Comparison of ENCODE assay signal across 22 cellular contexts in the genomic region with DNA sequence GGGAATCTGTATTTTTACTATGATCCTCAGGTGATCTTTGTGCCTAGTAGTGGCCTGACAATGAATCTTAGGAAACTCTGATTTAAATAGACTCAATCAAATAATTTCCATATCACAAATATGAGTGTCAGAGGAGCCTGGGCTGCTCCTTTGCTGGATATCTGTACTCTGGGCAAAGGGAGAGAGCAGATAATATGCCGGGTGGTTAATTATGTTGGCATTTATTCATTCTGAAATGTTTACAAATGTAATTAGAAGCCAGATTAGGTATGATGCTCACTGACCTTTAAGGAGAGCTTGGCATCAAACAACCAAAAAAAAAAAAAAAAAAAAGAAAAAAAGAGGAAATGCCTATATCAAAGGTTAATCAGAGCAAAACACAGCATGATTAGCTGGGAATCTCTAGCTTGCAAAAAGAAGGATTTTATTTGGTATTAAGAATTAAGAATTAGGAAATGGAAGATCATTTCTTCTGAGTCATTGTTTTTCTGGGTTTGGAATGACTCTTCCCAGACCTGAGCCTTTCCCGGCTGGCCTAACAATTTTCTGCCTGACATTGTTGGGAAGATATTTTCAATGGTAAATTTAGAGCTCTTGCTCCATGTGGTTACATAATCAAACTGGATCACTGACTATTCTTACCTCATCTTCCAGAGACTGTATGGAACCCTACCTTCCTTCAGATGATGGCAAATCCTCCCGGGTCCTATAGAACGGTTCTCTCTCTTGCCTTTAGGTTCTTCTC.
"Had no signal": no experiment of that assay in that cellular context is flagged by ENCODE, and none has a peak within 500 bp of the region (broad histone marks: within the 10 kb centered on the region; RNA-seq: fewer than 3 reads in every experiment).

No MANE protein-coding gene starts in this region.

- H3K27me3 ChIP-seq: esophagus squamous epithelium, left lung, right atrium auricular region, stomach, tibial nerve had no signal

- H3K4me1 ChIP-seq: esophagus squamous epithelium, left lung, lower lobe of right lung, right atrium auricular region, tibial nerve had no signal

- H3K9me3 ChIP-seq: esophagus squamous epithelium, left lung, lower lobe of right lung, stomach, tibial nerve had no signal

- H3K27ac ChIP-seq: epithelial cell of prostate, esophagus squamous epithelium, left lung, lower lobe of right lung, right atrium auricular region, tibial nerve had no signal

- H3K4me3 ChIP-seq: esophagus squamous epithelium, left lung, lower lobe of right lung, right atrium auricular region, stomach, tibial nerve had no signal

- H3K36me3 ChIP-seq: esophagus squamous epithelium, left lung, lower lobe of right lung, right atrium auricular region, stomach, tibial nerve had no signal

- DNase-seq: activated CD4-positive, alpha-beta memory T cell treated with anti-CD3 and anti-CD28 coated beads, Interleukin-2, amount 10 ng/mL, durations not matched to agents 7 days and 5 days; activated CD4-positive, alpha-beta T cell treated with anti-CD3 and anti-CD28 coated beads for 1 hour; activated CD4-positive, alpha-beta T cell treated with anti-CD3 and anti-CD28 coated beads, Interleukin-2, amount 10 ng/mL, durations not matched to agents 7 days and 5 days; activated CD8-positive, alpha-beta memory T cell treated with anti-CD3 and anti-CD28 coated beads, Interleukin-2, amount 50 U/mL, for 48 hours; activated gamma-delta T cell; activated naive CD4-positive, alpha-beta T cell treated with anti-CD3 and anti-CD28 coated beads, Interleukin-2, amount 50 U/mL, for 16 hours; activated naive CD8-positive, alpha-beta T cell treated with anti-CD3 and anti-CD28 coated beads, Interleukin-2, amount 50 U/mL, for 24 hours; activated T-cell treated with anti-CD3 and anti-CD28 coated beads, Interleukin-2, amount 50 U/mL, for 24 hours; amygdala; effector CD4-positive, alpha-beta T cell; esophagus squamous epithelium; left lung; lower lobe of right lung; mesenchymal stem cell; natural killer cell; stimulated activated CD4-positive, alpha-beta T cell treated with anti-CD3 and anti-CD28 coated beads, Interleukin-15, amount 100 ng/mL, for 24 hours; stimulated activated CD4-positive, alpha-beta T cell treated with anti-CD3 and anti-CD28 coated beads, Interleukin-2, amount 100 ng/mL, for 24 hours; stimulated activated naive B cell treated with anti-CD40 and anti-IgM and Interleukin-4, amounts not matched to agents 10 μg/mL and 1 μg/mL and 100 μg/mL, for 72 hours; stomach had no signal

- ATAC-seq: activated naive CD8-positive, alpha-beta T cell treated with anti-CD3 and anti-CD28 coated beads, Interleukin-2, amount 50 U/mL, for 24 hours; natural killer cell; stimulated activated naive B cell treated with anti-CD40 and anti-IgM and Interleukin-4, amounts not matched to agents 10 μg/mL and 1 μg/mL and 100 μg/mL, for 72 hours had no signal
